Comparison of ENCODE assay signal across 15 cellular contexts in genomic region chr13:94556016-94556415, GRCh38. TPM values are rescaled to one million over a fixed set of nuclear protein-coding genes. Genes with fewer than 3 reads are reported as not detected.
DNase-seq lines count a peak whose midpoint lies in the region; ATAC-seq and TF ChIP-seq lines count a peak whose summit lies in the region.
"Had no signal": no experiment of that assay in that cellular context is flagged by ENCODE, and none has a peak within 500 bp of the region (broad histone marks: within the 10 kb centered on the region; RNA-seq: fewer than 3 reads in every experiment).

No MANE protein-coding gene starts in this region.

- H3K27me3 ChIP-seq in WERI-Rb-1 (ENCODE audit: insufficient read depth, low read depth, severe bottlenecking), result no peaks in the 10 kb centered on the region
- H3K27me3 ChIP-seq: BLaER1 had no signal

- no peak for TF ChIP-seq CTCF in WERI-Rb-1 (IDR thresholded peaks at IDR 0.05; ENCODE audit: low read depth, low read length)

- H3K4me3 ChIP-seq in WERI-Rb-1 (ENCODE audit: low read depth, low read length), result no peak overlapping the region
- H3K4me3 ChIP-seq: BLaER1, GM23248 had no signal

- ATAC-seq in Right ventricle myocardium inferior (peak; percentile 63), left ventricle myocardium superior (peak; percentile 45), sciatic nerve (peak; percentile 28)
- ATAC-seq: HCT116 had no signal

- DNase-seq in Right ventricle myocardium inferior (ENCODE audit: missing footprints) (no peak), cardiac septum (ENCODE audit: low spot score) (no peak), WERI-Rb-1 (peak; percentile 54), left ventricle myocardium superior (no peak), sciatic nerve (ENCODE audit: low spot score) (no peak), hypothalamus (lab: John Stamatoyannopoulos, UW) (no peak), OCI-M1 (lab: John Stamatoyannopoulos, UW) (no peak), NCI-H1417 treated with DMSO at 0.1 percent for 48 hours (lab: John Stamatoyannopoulos, UW) (no peak)
- DNase-seq: 8988T, AML-193, Calu3, DMS 273 treated with DMSO at 0.1 percent for 48 hours, GM23248 had no signal

- intact Hi-C loops in Right ventricle myocardium inferior (cut with DNase I) (no loop called here), cardiac septum (cut with DNase I) (loop anchor here (5.0 kb wide), 1 partner anchor 74 kb away; no protein-coding TSS in a partner anchor), left ventricle myocardium superior (cut with micrococcal nuclease) (no loop called here), sciatic nerve (cut with DNase I) (no loop called here)

- no peaks in the 10 kb centered on the region for H3K36me3 ChIP-seq in WERI-Rb-1
- H3K36me3 ChIP-seq: BLaER1 had no signal

- H3K27ac ChIP-seq in WERI-Rb-1, result peak overlapping the region; percentile 79
- H3K27ac ChIP-seq: BLaER1, GM23248 had no signal

- H3K9me3 ChIP-seq in WERI-Rb-1 (ENCODE audit: severe bottlenecking), result no peaks in the 10 kb centered on the region

RNA-seq across cellular contexts. Expression of gene TGDS, which starts 39.9 kb away (rescaled TPM):
- 5.2 TPM for total RNA-seq in Right ventricle myocardium inferior
- total RNA-seq in cardiac septum, result 4.9 TPM
- 4.6 TPM for total RNA-seq in left ventricle myocardium superior
- 14.0 TPM for total RNA-seq in sciatic nerve

RNA-seq across cellular contexts. Expression of gene GPR180, which starts 45.6 kb away (rescaled TPM):
- total RNA-seq in Right ventricle myocardium inferior (5.7 TPM), cardiac septum (1.8 TPM), left ventricle myocardium superior (5.8 TPM), sciatic nerve (5.8 TPM)
